ENCODE assay signal across 23 cellular contexts in the genomic region with DNA sequence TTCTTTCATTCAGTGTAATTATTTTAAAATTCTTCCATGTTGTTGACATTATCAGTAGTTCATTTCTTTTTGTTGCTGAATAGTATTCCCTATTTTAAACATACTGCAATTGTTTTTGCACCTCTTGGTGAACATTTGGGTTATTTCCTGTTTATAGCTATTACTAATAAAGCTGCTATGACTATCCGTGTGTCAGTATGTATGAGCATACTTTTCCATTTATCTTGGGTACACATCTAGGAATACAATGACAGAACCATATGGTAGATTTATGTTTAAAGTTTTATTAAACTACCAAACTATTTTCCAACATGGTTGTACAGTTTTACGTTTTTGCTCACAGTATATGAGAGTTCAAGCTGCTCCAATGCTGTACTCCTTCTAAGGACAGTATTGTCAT. TPM values are rescaled to one million over a fixed set of nuclear protein-coding genes. Genes with fewer than 3 reads are reported as not detected.
"Had no signal": no experiment of that assay in that cellular context is flagged by ENCODE, and none has a peak within 500 bp of the region (broad histone marks: within the 10 kb centered on the region; RNA-seq: fewer than 3 reads in every experiment).

No MANE protein-coding gene starts in this region.

- H3K4me3 Mint-ChIP-seq: naive thymus-derived CD4-positive, alpha-beta T cell; nephron progenitor cell; stimulated activated effector memory CD8-positive, alpha-beta T cell treated with anti-CD3 and anti-CD28 coated beads, Interleukin-12 subunit alpha, Interleukin-12 subunit beta, amount 100 ng/mL, for 72 hours; type B pancreatic cell had no signal

- H3K4me3 ChIP-seq: esophagus muscularis mucosa, hepatocyte, psoas muscle, right lobe of liver, suprapubic skin, thyroid gland had no signal

- H3K4me1 Mint-ChIP-seq: naive thymus-derived CD4-positive, alpha-beta T cell; nephron progenitor cell; stimulated activated effector memory CD8-positive, alpha-beta T cell treated with anti-CD3 and anti-CD28 coated beads, Interleukin-12 subunit alpha, Interleukin-12 subunit beta, amount 100 ng/mL, for 72 hours had no signal

- H3K79me2 ChIP-seq: hepatocyte, parathyroid adenoma had no signal

- H2AFZ ChIP-seq: hepatocyte, parathyroid adenoma had no signal

- ATAC-seq: naive thymus-derived CD4-positive, alpha-beta T cell; psoas muscle; right lobe of liver; stimulated activated effector memory CD8-positive, alpha-beta T cell treated with anti-CD3 and anti-CD28 coated beads, Interleukin-12 subunit alpha, Interleukin-12 subunit beta, amount 100 ng/mL, for 72 hours; stimulated activated naive CD8-positive, alpha-beta T cell treated with anti-CD3 and anti-CD28 coated beads, Interleukin-15, Interleukin-2, amounts not matched to agents 100 U/mL and 50 U/mL, for 24 hours had no signal

- H3K27me3 ChIP-seq: esophagus muscularis mucosa, hepatocyte, right lobe of liver, suprapubic skin, thyroid gland had no signal

- H3K9ac ChIP-seq: parathyroid adenoma had no signal

- H3K36me3 ChIP-seq: esophagus muscularis mucosa, right lobe of liver, suprapubic skin, thyroid gland had no signal

- H3K27ac ChIP-seq: esophagus muscularis mucosa, hepatocyte, parathyroid adenoma, psoas muscle, right lobe of liver, suprapubic skin, thyroid gland had no signal

- H3K4me1 ChIP-seq: parathyroid adenoma, psoas muscle, right lobe of liver, suprapubic skin, thyroid gland had no signal

- H3K36me3 Mint-ChIP-seq: naive thymus-derived CD4-positive, alpha-beta T cell; stimulated activated effector memory CD8-positive, alpha-beta T cell treated with anti-CD3 and anti-CD28 coated beads, Interleukin-12 subunit alpha, Interleukin-12 subunit beta, amount 100 ng/mL, for 72 hours; type B pancreatic cell had no signal

- H3K9me3 ChIP-seq: esophagus muscularis mucosa, psoas muscle, suprapubic skin, thyroid gland had no signal

- H3K27ac Mint-ChIP-seq: naive thymus-derived CD4-positive, alpha-beta T cell; nephron progenitor cell; stimulated activated effector memory CD8-positive, alpha-beta T cell treated with anti-CD3 and anti-CD28 coated beads, Interleukin-12 subunit alpha, Interleukin-12 subunit beta, amount 100 ng/mL, for 72 hours; type B pancreatic cell had no signal

- FAIRE-seq: endometrium, islet of Langerhans, urothelium cell line had no signal

- H3K27me3 Mint-ChIP-seq: naive thymus-derived CD4-positive, alpha-beta T cell; type B pancreatic cell had no signal

- DNase-seq: effector memory CD4-positive, alpha-beta T cell; foreskin melanocyte; head of caudate nucleus; kidney glomerular epithelial cell; naive thymus-derived CD4-positive, alpha-beta T cell; nephron progenitor cell; psoas muscle; retina; right lobe of liver; stimulated activated CD4-positive, alpha-beta T cell treated with anti-CD3 and anti-CD28 coated beads, Interleukin-4, amount 100 ng/mL, for 1 hour; stimulated activated CD8-positive, alpha-beta memory T cell treated with anti-CD3 and anti-CD28 coated beads, Interleukin-4, amount 100 ng/mL, for 48 hours; stimulated activated naive CD8-positive, alpha-beta T cell treated with anti-CD3 and anti-CD28 coated beads, Interleukin-15, Interleukin-2, amounts not matched to agents 100 U/mL and 50 U/mL, for 24 hours; thyroid gland had no signal

- H3K9me3 Mint-ChIP-seq: stimulated activated effector memory CD8-positive, alpha-beta T cell treated with anti-CD3 and anti-CD28 coated beads, Interleukin-12 subunit alpha, Interleukin-12 subunit beta, amount 100 ng/mL, for 72 hours; type B pancreatic cell had no signal

- H3K4me2 ChIP-seq: hepatocyte had no signal

RNA-seq across cellular contexts. Expression of a gene that starts 22.0 kb away (rescaled TPM):
- total RNA-seq: lung microvascular endothelial cell; naive thymus-derived CD4-positive, alpha-beta T cell had no signal
- polyA plus RNA-seq: naive thymus-derived CD4-positive, alpha-beta T cell had no signal
